Comparison of ENCODE assay signal across 18 cellular contexts in the genomic region with DNA sequence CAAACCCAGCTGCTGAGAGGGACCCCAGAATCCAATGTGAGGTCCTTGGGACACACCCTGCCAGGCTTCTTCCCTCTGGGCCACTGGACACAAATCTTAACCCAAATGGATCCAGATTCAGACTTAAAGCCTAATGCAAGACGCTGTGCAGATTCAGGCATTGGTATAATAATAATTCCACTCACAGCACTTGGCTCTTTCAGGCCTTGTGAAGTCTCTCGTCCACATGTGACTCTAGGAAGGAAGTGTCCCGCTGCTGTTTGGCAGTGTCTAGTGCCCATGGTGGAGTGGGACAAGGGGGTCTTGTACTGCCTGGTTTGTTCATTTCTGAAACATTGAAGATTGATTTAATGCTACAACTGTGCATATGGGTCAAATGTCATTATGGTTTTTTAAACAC. TPM values are rescaled to one million over a fixed set of nuclear protein-coding genes. Genes with fewer than 3 reads are reported as not detected.
A peak's percentile ranks its signal among the peaks of the same experiment; 100 is the strongest.
DNase-seq lines count a peak whose midpoint lies in the region; ATAC-seq, FAIRE-seq and TF ChIP-seq lines count a peak whose summit lies in the region.
"Had no signal": no experiment of that assay in that cellular context is flagged by ENCODE, and none has a peak within 500 bp of the region (broad histone marks: within the 10 kb centered on the region; RNA-seq: fewer than 3 reads in every experiment).

No MANE protein-coding gene starts in this region.

- H3K36me3 Mint-ChIP-seq in activated T-cell treated with anti-CD3 and anti-CD28 coated beads, Interleukin-2, amount 50 U/mL, for 4 hours (ENCODE audit: insufficient read depth) = no peaks in the 10 kb centered on the region

- H3K36me3 ChIP-seq in endothelial cell of umbilical vein (ENCODE audit: control insufficient read depth in 2 of 2, extremely low read depth in 1 of 2, insufficient read depth in 2 of 2, low read length in 2 of 2) (no peaks in the 10 kb centered on the region), mesenchymal stem cell (ENCODE audit: control insufficient read depth in 1 of 2, insufficient read depth in 2 of 2, low read depth in 1 of 2, low read length in 2 of 2) (no peaks in the 10 kb centered on the region), stomach (no peaks in the 10 kb centered on the region)

- no peaks in the 10 kb centered on the region for H3K79me2 ChIP-seq in endothelial cell of umbilical vein (ENCODE audit: control insufficient read depth, insufficient read depth, low read length)

- dilution Hi-C loops in endothelial cell of umbilical vein (cut with MboI; ENCODE audit: extremely low pct_ligation_motif_present, low sequenced_read_pairs) = no loop called here

- CTCF ChIA-PET in endothelial cell of umbilical vein (lab: Charles Lee) = interaction anchor here (0.8 to 3.1 kb wide), 3 partner anchors 15 to 73 kb away, joined by 4 to 11 read pairs (median 5); partner anchors contain the start of gene ARHGAP31

- no peak for TF ChIP-seq POLR2A in endothelial cell of umbilical vein (IDR thresholded peaks at IDR 0.05; ENCODE audit: low read depth, low read length)
- TF ChIP-seq POLR2A in stomach (IDR thresholded peaks at IDR 0.05) = no peak

- ATAC-seq in activated T-cell treated with anti-CD3 and anti-CD28 coated beads, Interleukin-2, amount 50 U/mL, for 4 hours = no peak
- no peak for ATAC-seq in GM18873 (IDR thresholded peaks at IDR 0.05; ENCODE audit: low FRiP score, unreplicated experiment)

- H3K4ac ChIP-seq in mesenchymal stem cell (ENCODE audit: low read depth in 1 of 2, low read length in 2 of 2) = no peak overlapping the region

- peak overlapping the region in 1 of 2 experiments; percentile 80 for H3K23ac ChIP-seq in mesenchymal stem cell (ENCODE audit: low read length in 2 of 2)

- WGBS in mesenchymal stem cell = 100% methylated on average over 3 of the region's 3 CpGs
- 69 to 88% (median 85%) methylated on average over 3 of the region's 3 CpGs for WGBS in stomach, 5 donors

- H3K18ac ChIP-seq in mesenchymal stem cell (ENCODE audit: low read depth in 1 of 2, low read length in 2 of 2) = no peak overlapping the region

- H3K9ac ChIP-seq in endothelial cell of umbilical vein (replicated peaks; ENCODE audit: extremely low read depth, insufficient read depth, low read length) (peak overlapping the region; percentile 17), mesenchymal stem cell (ENCODE audit: low read length) (no peak overlapping the region)
- H3K9ac ChIP-seq: KMS-11 had no signal

- peaks cover 2% of the 10 kb centered on the region for H3K4me1 Mint-ChIP-seq in activated T-cell treated with anti-CD3 and anti-CD28 coated beads, Interleukin-2, amount 50 U/mL, for 4 hours (ENCODE audit: low read depth)

- no peak overlapping the region for H3K4me3 Mint-ChIP-seq in activated T-cell treated with anti-CD3 and anti-CD28 coated beads, Interleukin-2, amount 50 U/mL, for 4 hours
- H3K4me3 Mint-ChIP-seq: nephron had no signal

- H3K4me3 ChIP-seq in endothelial cell of umbilical vein (replicated peaks in 1 of 3; ENCODE audit: insufficient read depth in 1 of 3, low read depth in 1 of 3, low read length in 3 of 3) (no peak overlapping the region), mesenchymal stem cell (ENCODE audit: insufficient read depth in 1 of 2, low read depth in 1 of 2, low read length in 2 of 2) (no peak overlapping the region), stomach (no peak overlapping the region)
- H3K4me3 ChIP-seq: A549, SK-N-MC, testis had no signal

- no peak overlapping the region for H4K91ac ChIP-seq in mesenchymal stem cell (ENCODE audit: low read length)

- H3K4me2 ChIP-seq in endothelial cell of umbilical vein (ENCODE audit: insufficient read depth, low read length) = peak overlapping the region; percentile 1
- no peak overlapping the region for H3K4me2 ChIP-seq in mesenchymal stem cell (ENCODE audit: low read length, poor library complexity, severe bottlenecking)
- H3K4me2 ChIP-seq: A549, KMS-11 had no signal

- no peaks in the 10 kb centered on the region for H3K79me1 ChIP-seq in mesenchymal stem cell (replicated peaks; ENCODE audit: low read length, poor library complexity, severe bottlenecking)

- POLR2A ChIA-PET in endothelial cell of umbilical vein (lab: Charles Lee) = interaction anchor here (1.0 kb wide), 1 partner anchor 15 kb away, joined by 4 read pairs; no protein-coding TSS in a partner anchor

- H2AFZ ChIP-seq in endothelial cell of umbilical vein (ENCODE audit: low read depth, low read length) = peak overlapping the region; percentile 55
- peak overlapping the region; percentile 42 for H2AFZ ChIP-seq in mesenchymal stem cell (ENCODE audit: low read depth, low read length)

- no peak overlapping the region for H3K14ac ChIP-seq in mesenchymal stem cell (ENCODE audit: low read length in 2 of 2)

- no peak overlapping the region for H2BK15ac ChIP-seq in mesenchymal stem cell (ENCODE audit: low read depth, poor library complexity, severe bottlenecking)

- no peaks in the 10 kb centered on the region for H3K9me1 ChIP-seq in endothelial cell of umbilical vein (replicated peaks; ENCODE audit: control insufficient read depth, extremely low read depth, insufficient read depth, low read length)

- H3K27me3 Mint-ChIP-seq in activated T-cell treated with anti-CD3 and anti-CD28 coated beads, Interleukin-2, amount 50 U/mL, for 4 hours (ENCODE audit: low read depth) = no peaks in the 10 kb centered on the region

- no peaks in the 10 kb centered on the region for H4K20me1 ChIP-seq in endothelial cell of umbilical vein (replicated peaks; ENCODE audit: control insufficient read depth, extremely low read depth, insufficient read depth, low read length)

- peaks cover 20% of the 10 kb centered on the region for H3K9me3 Mint-ChIP-seq in activated T-cell treated with anti-CD3 and anti-CD28 coated beads, Interleukin-2, amount 50 U/mL, for 4 hours

- no peaks in the 10 kb centered on the region for H3K27me3 ChIP-seq in endothelial cell of umbilical vein (ENCODE audit: control insufficient read depth in 2 of 2, insufficient read depth in 2 of 2, low read length in 2 of 2)
- no peaks in the 10 kb centered on the region for H3K27me3 ChIP-seq in mesenchymal stem cell (ENCODE audit: control insufficient read depth in 1 of 2, insufficient read depth in 1 of 2, low read length in 2 of 2)
- H3K27me3 ChIP-seq in stomach = no peaks in the 10 kb centered on the region
- H3K27me3 ChIP-seq: testis had no signal

- H3K9me3 ChIP-seq in endothelial cell of umbilical vein (replicated peaks; ENCODE audit: control insufficient read depth, insufficient read depth, low read length) (no peaks in the 10 kb centered on the region), mesenchymal stem cell (ENCODE audit: control insufficient read depth, low read length) (peaks cover 6% of the 10 kb centered on the region), stomach (peaks cover 4 to 18% (median 9%) of the 10 kb centered on the region in 4 donors)
- H3K9me3 ChIP-seq: testis had no signal

- no peak overlapping the region for H2BK12ac ChIP-seq in mesenchymal stem cell (ENCODE audit: low read length in 2 of 2)

- no peak for TF ChIP-seq EP300 in stomach (IDR thresholded peaks at IDR 0.05)

- intact Hi-C loops in endothelial cell of umbilical vein (cut with micrococcal nuclease) = loop anchor here (1.0 to 10.0 kb wide), 5 partner anchors 14 to 275 kb away; partner anchors contain the start of genes ARHGAP31, CD80 and TIMMDC1
- intact Hi-C loops in stomach (cut with DNase I; ENCODE audit: low total_unique reads) = no loop called here

- H2BK120ac ChIP-seq in mesenchymal stem cell (ENCODE audit: low read depth, low read length) = no peak overlapping the region

- FAIRE-seq in endothelial cell of umbilical vein (lab: Jason Lieb, UNC) = no peak
- FAIRE-seq: A549 had no signal

- no peak overlapping the region for H4K8ac ChIP-seq in mesenchymal stem cell (ENCODE audit: low read length)

- peak; percentile 56 for DNase-seq in endothelial cell of umbilical vein (ENCODE audit: low read depth, low spot score)
- no peak for DNase-seq in mesenchymal stem cell
- DNase-seq in stomach = no peak
- DNase-seq in NCI-H2081 (lab: John Stamatoyannopoulos, UW) = no peak
- no peak for DNase-seq in activated T-cell treated with anti-CD3 and anti-CD28 coated beads, Interleukin-2, amount 50 U/mL, for 4 hours
- no peak for DNase-seq in iPS-NIHi11 (ENCODE audit: low spot score)
- DNase-seq: activated CD4-positive, alpha-beta T cell treated with anti-CD3 and anti-CD28 coated beads for 1 hour; aorta; cortex of kidney; mammary epithelial cell; T1000; testis had no signal

- H3K27ac ChIP-seq in C4-2B (peak overlapping the region; percentile 41), endothelial cell of umbilical vein (ENCODE audit: insufficient read depth, low read depth, low read length) (peak overlapping the region; percentile 66), mesenchymal stem cell (ENCODE audit: low read length, poor library complexity, severe bottlenecking) (no peak overlapping the region), stomach (peak overlapping the region; percentile 44 to 67 (median 57))
- H3K27ac ChIP-seq: A549, KMS-11, SK-N-MC had no signal

- BruUV-seq in endothelial cell of umbilical vein (replicated peaks; lab: Mats Ljungman, UMichigan) = TSS peak; percentile 93

- no peak overlapping the region for H2BK5ac ChIP-seq in mesenchymal stem cell (ENCODE audit: low read depth, low read length, poor library complexity, severe bottlenecking)

- no peak overlapping the region for H2AK5ac ChIP-seq in mesenchymal stem cell (ENCODE audit: low read length, severe bottlenecking)

- peaks cover 17% of the 10 kb centered on the region for H3K4me1 ChIP-seq in endothelial cell of umbilical vein (ENCODE audit: control insufficient read depth, extremely low read depth, insufficient read depth, low read length)
- no peaks in the 10 kb centered on the region for H3K4me1 ChIP-seq in mesenchymal stem cell (ENCODE audit: control insufficient read depth, insufficient read depth, low read depth, low read length)
- H3K4me1 ChIP-seq in stomach = peaks cover 0 to 9% (median 0%) of the 10 kb centered on the region in 4 donors
- H3K4me1 ChIP-seq: A549, testis had no signal

- TF ChIP-seq CTCF in C4-2B (conservative IDR thresholded peaks at IDR 0.05) (no peak), endothelial cell of umbilical vein (IDR thresholded peaks at IDR 0.05; ENCODE audit: extremely low read depth in 1 of 2, insufficient read depth in 1 of 2, low read depth in 1 of 2, low read length in 2 of 2) (no peak), stomach (IDR thresholded peaks at IDR 0.05) (no peak)

RNA-seq across cellular contexts. Expression of gene ARHGAP31, which starts 14.3 kb away (rescaled TPM):
- 64.8 and 65.8 TPM in 2 replicates for total RNA-seq in endothelial cell of umbilical vein
- polyA plus RNA-seq in endothelial cell of umbilical vein = 20.1 and 25.5 TPM in 2 replicates
- polyA plus RNA-seq in endothelial cell of umbilical vein (2011; cell fraction: cytosol; rRNA removed) = 22.9 and 25.4 TPM in 2 replicates
- polyA plus RNA-seq in endothelial cell of umbilical vein (2011; cell fraction: nucleus; rRNA removed) = 26.6 and 29.0 TPM in 2 replicates
- polyA plus RNA-seq in endothelial cell of umbilical vein (2012) = 17.0 and 24.7 TPM in 2 replicates
- 78.6 and 96.2 TPM in 2 replicates for polyA minus RNA-seq in endothelial cell of umbilical vein
- not detected for polyA minus RNA-seq in endothelial cell of umbilical vein (2011; cell fraction: cytosol; rRNA and poly(A)+ RNA removed)
- 39.7 and 43.3 TPM in 2 replicates for polyA minus RNA-seq in endothelial cell of umbilical vein (2011; cell fraction: nucleus; rRNA and poly(A)+ RNA removed)
- 6.4 TPM for polyA plus RNA-seq in mesenchymal stem cell (2013, experiment 1 of 2)
- polyA plus RNA-seq in mesenchymal stem cell (2013, experiment 2 of 2) = 6.3 TPM
- 100 to 1,000 TPM in 1 of 5 donors, 10 to 100 TPM in 2, 1 to 10 TPM in 2; 2.9 to 275 (median 14.1) TPM for total RNA-seq in stomach
- polyA plus RNA-seq in stomach = 1 to 10 TPM; 1.2 to 2.6 (median 2.1) TPM
- total RNA-seq in activated T-cell treated with anti-CD3 and anti-CD28 coated beads, Interleukin-2, amount 50 U/mL, for 4 hours = 10 to 100 TPM; 16.0 to 22.0 (median 17.2) TPM

RNA-seq across cellular contexts. Expression of gene B4GALT4, which starts 39.2 kb away (rescaled TPM):
- total RNA-seq in endothelial cell of umbilical vein = 7.0 and 7.1 TPM in 2 replicates
- polyA plus RNA-seq in endothelial cell of umbilical vein = 3.1 and 3.7 TPM in 2 replicates
- 2.8 and 3.5 TPM in 2 replicates for polyA plus RNA-seq in endothelial cell of umbilical vein (2011; cell fraction: cytosol; rRNA removed)
- polyA plus RNA-seq in endothelial cell of umbilical vein (2011; cell fraction: nucleus; rRNA removed) = 9.5 and 13.1 TPM in 2 replicates
- polyA plus RNA-seq in endothelial cell of umbilical vein (2012) = 4.7 and 5.0 TPM in 2 replicates
- 5.1 and 8.0 TPM in 2 replicates for polyA minus RNA-seq in endothelial cell of umbilical vein
- 1.8 TPM for polyA minus RNA-seq in endothelial cell of umbilical vein (2011; cell fraction: cytosol; rRNA and poly(A)+ RNA removed)
- polyA minus RNA-seq in endothelial cell of umbilical vein (2011; cell fraction: nucleus; rRNA and poly(A)+ RNA removed) = 6.5 and 8.4 TPM in 2 replicates
- 27.2 TPM for polyA plus RNA-seq in mesenchymal stem cell (2013, experiment 1 of 2)
- 27.4 TPM for polyA plus RNA-seq in mesenchymal stem cell (2013, experiment 2 of 2)
- 10 to 100 TPM in 3 of 5 donors, 1 to 10 TPM in 2; 5.5 to 39.7 (median 16.1) TPM for total RNA-seq in stomach
- polyA plus RNA-seq in stomach = 10 to 100 TPM; 12.0 to 14.6 (median 13.3) TPM
- total RNA-seq in activated T-cell treated with anti-CD3 and anti-CD28 coated beads, Interleukin-2, amount 50 U/mL, for 4 hours = 10 to 100 TPM; 13.9 to 20.3 (median 14.2) TPM
